In genomic region chr12:68406134-68406576, GRCh38 we compare ENCODE assay signal across 8 cellular contexts.
DNase-seq lines count a peak whose midpoint lies in the region; ATAC-seq and TF ChIP-seq lines count a peak whose summit lies in the region.

No MANE protein-coding gene starts in this region.

- H3K9me3 ChIP-seq in right cardiac atrium (ENCODE audit: control insufficient read depth, low read length) = no peaks in the 10 kb centered on the region

- ATAC-seq in right cardiac atrium = peak; percentile 98

- DNase-seq in AG04449 (ENCODE audit: low read depth, low spot score) (no peak), HT1080 (ENCODE audit: low read depth) (peak; percentile 88), astrocyte of the cerebellum (ENCODE audit: low read depth) (peak; percentile 57), right cardiac atrium (peak; percentile 95 to 97 (median 97)), skeletal muscle cell (ENCODE audit: low read depth) (peak; percentile 80), 8988T (no peak), retina (no peak), NCI-H2227 treated with DMSO at 0.1 percent for 48 hours (lab: John Stamatoyannopoulos, UW) (no peak)

- POLR2A ChIA-PET in AG04449 (lab: Yijun Ruan, JAX) = no interaction called here

- H3K4me3 ChIP-seq in AG04449 (ENCODE audit: low read depth, low read length) (no peak overlapping the region), astrocyte of the cerebellum (ENCODE audit: low read depth, low read length) (no peak overlapping the region), right cardiac atrium (ENCODE audit: low read length) (no peak overlapping the region), skeletal muscle cell (ENCODE audit: low read depth, low read length) (no peak overlapping the region)

- intact Hi-C loops in right cardiac atrium (cut with DNase I) = loop anchor here in 1 of 4 donors (5.0 kb wide), 1 partner anchor 39 kb away; no protein-coding TSS in a partner anchor

- no peaks in the 10 kb centered on the region for H3K27me3 ChIP-seq in right cardiac atrium (ENCODE audit: control insufficient read depth, insufficient read depth)

- CTCF ChIA-PET in AG04449 (lab: Yijun Ruan, JAX) = interaction anchor here (1.1 to 2.1 kb wide), 4 partner anchors 9 to 85 kb away, joined by 4 to 7 read pairs (median 5); no protein-coding TSS in a partner anchor

- 2% methylated on average over 5 of the region's 5 CpGs for WGBS in right cardiac atrium

- TF ChIP-seq CTCF in AG04449 (IDR thresholded peaks at IDR 0.05; ENCODE audit: insufficient read depth, low read length, missing control alignments) (peak; percentile 42), astrocyte of the cerebellum (IDR thresholded peaks at IDR 0.05; ENCODE audit: low read depth, low read length, missing control alignments) (peak; percentile 71)

- peaks cover 8% of the 10 kb centered on the region for H3K4me1 ChIP-seq in right cardiac atrium (ENCODE audit: control insufficient read depth, insufficient read depth, low read length)

- in situ Hi-C loops in astrocyte of the cerebellum (cut with HindIII; ENCODE audit: low sequenced_read_pairs) = no loop called here

- H3K27ac ChIP-seq in right cardiac atrium (ENCODE audit: low read length) = peak overlapping the region; percentile 80

Comparison
In these comparisons a context has a peak if more than half of its experiments do, and no peak if none do; other contexts are left out.
1. DNase-seq: peak in HT1080 (single experiment), astrocyte of the cerebellum (single experiment), right cardiac atrium (3 of 3) and skeletal muscle cell (single experiment); none in AG04449 (single experiment), 8988T (single experiment), retina (single experiment) and NCI-H2227 treated with DMSO at 0.1 percent for 48 hours (single experiment).